In genomic region chr6:10310826-10311225, GRCh38 we compare ENCODE assay signal across 15 cellular contexts.
A peak's percentile ranks its signal among the peaks of the same experiment; 100 is the strongest.
DNase-seq lines count a peak whose midpoint lies in the region; ATAC-seq, FAIRE-seq and TF ChIP-seq lines count a peak whose summit lies in the region.
"Had no signal": no experiment of that assay in that cellular context is flagged by ENCODE, and none has a peak within 500 bp of the region (broad histone marks: within the 10 kb centered on the region; RNA-seq: fewer than 3 reads in every experiment).

No MANE protein-coding gene starts in this region.

- H2AFZ ChIP-seq in Loucy (ENCODE audit: low read length) (no peak overlapping the region), keratinocyte (ENCODE audit: control insufficient read depth, low read length) (peak overlapping the region; percentile 58)

- POLR2A ChIA-PET in Panc1 (lab: Charles Lee): no interaction called here

- H3K4me2 ChIP-seq in Loucy (ENCODE audit: low read depth, low read length, poor library complexity, severe bottlenecking) (peak overlapping the region; percentile 64), keratinocyte (ENCODE audit: control insufficient read depth, extremely low read depth, insufficient read depth, low read depth, low read length) (peak overlapping the region; percentile 57)

- H3F3A ChIP-seq in Loucy (ENCODE audit: low read depth): no peaks in the 10 kb centered on the region

- H3K9me1 ChIP-seq in keratinocyte (ENCODE audit: control insufficient read depth, extremely low read depth, insufficient read depth, low read length): no peaks in the 10 kb centered on the region

- no TSS peak for BruUV-seq in Panc1 (replicated peaks; lab: Mats Ljungman, UMichigan)

- H3K27ac ChIP-seq in Panc1 (ENCODE audit: low read length) (peak overlapping the region; percentile 68), keratinocyte (ENCODE audit: control insufficient read depth, insufficient read depth, low read length) (peak overlapping the region; percentile 73)
- H3K27ac ChIP-seq: right atrium auricular region had no signal

- peak overlapping the region; percentile 46 for H3K4me3 ChIP-seq in Loucy (ENCODE audit: low read length, poor library complexity, severe bottlenecking)
- peak overlapping the region in 1 of 2 experiments; percentile 22; a peak in 2 of 4 replicates for H3K4me3 ChIP-seq in Panc1 (ENCODE audit: low read depth in 2 of 2, low read length in 2 of 2)
- H3K4me3 ChIP-seq in keratinocyte (ENCODE audit: control insufficient read depth in 2 of 3, extremely low read depth in 1 of 3, insufficient read depth in 2 of 3, low read depth in 1 of 3, low read length in 3 of 3): peak overlapping the region in 2 of 3 experiments; percentile 3 to 48
- H3K4me3 ChIP-seq: right atrium auricular region had no signal

- H4K20me1 ChIP-seq in Loucy (ENCODE audit: insufficient read depth, low read length, poor library complexity, severe bottlenecking) (no peaks in the 10 kb centered on the region), keratinocyte (ENCODE audit: control insufficient read depth, extremely low read depth, insufficient read depth, low read length) (no peaks in the 10 kb centered on the region)

- H3K9ac ChIP-seq in Loucy (ENCODE audit: low read depth, low read length, poor library complexity, severe bottlenecking): no peak overlapping the region
- peak overlapping the region; percentile 8 for H3K9ac ChIP-seq in keratinocyte (ENCODE audit: control insufficient read depth, extremely low read depth, insufficient read depth, low read length)

- no peaks in the 10 kb centered on the region for H3K9me2 ChIP-seq in Loucy (replicated peaks; ENCODE audit: low read depth, low read length)

- ATAC-seq in Panc1: peak; percentile 54
- no peak for ATAC-seq in GM21447 (IDR thresholded peaks at IDR 0.05; ENCODE audit: unreplicated experiment)

- dilution Hi-C loops in keratinocyte (cut with MboI; ENCODE audit: extremely low pct_ligation_motif_present, low sequenced_read_pairs): no loop called here

- FAIRE-seq in keratinocyte (lab: Jason Lieb, UNC): peak; percentile 75
- FAIRE-seq: TTC549 had no signal

- no peaks in the 10 kb centered on the region for H3K27me3 ChIP-seq in Loucy (ENCODE audit: insufficient read depth, low read length, poor library complexity, severe bottlenecking)
- no peaks in the 10 kb centered on the region for H3K27me3 ChIP-seq in Panc1 (ENCODE audit: control insufficient read depth, insufficient read depth, low read length)
- H3K27me3 ChIP-seq in keratinocyte (ENCODE audit: control insufficient read depth, extremely low read depth, insufficient read depth, low read length): no peaks in the 10 kb centered on the region
- H3K27me3 ChIP-seq: right atrium auricular region had no signal

- in situ Hi-C loops in Caki2 (cut with HindIII; ENCODE audit: low pct_unique_long_range_greater_than_20kb, low sequenced_read_pairs) (no loop called here), Panc1 (cut with HindIII; ENCODE audit: low pct_unique_long_range_greater_than_20kb, low sequenced_read_pairs) (no loop called here)

- intact Hi-C loops in Panc1 (cut with micrococcal nuclease; ENCODE audit: unreplicated experiment): no loop called here

- no peak for TF ChIP-seq CTCF in Loucy (conservative IDR thresholded peaks at IDR 0.05; ENCODE audit: low read length)
- TF ChIP-seq CTCF in Panc1 (IDR thresholded peaks at IDR 0.05): no peak
- TF ChIP-seq CTCF in keratinocyte (optimal IDR thresholded peaks at IDR 0.05 in 1 of 3, IDR thresholded peaks at IDR 0.05 in 1 of 3, conservative IDR thresholded peaks at IDR 0.05 in 1 of 3; ENCODE audit: extremely low read depth in 1 of 3, insufficient read depth in 2 of 3, low read length in 3 of 3): no peak

- DNase-seq in Caki2 (ENCODE audit: low read depth) (peak; percentile 64), Panc1 (ENCODE audit: low read depth, low spot score) (no peak), keratinocyte (ENCODE audit: low read depth, low spot score) (peak; percentile 60), AG08396 (ENCODE audit: low spot score) (no peak), RPMI8226 (no peak)
- no peak for DNase-seq in activated CD8-positive, alpha-beta memory T cell treated with anti-CD3 and anti-CD28 coated beads, Interleukin-2, amount 50 U/mL, for 48 hours
- DNase-seq: activated T-cell treated with anti-CD3 and anti-CD28 coated beads, Interleukin-2, amount 50 U/mL, for 1 hour; Caco-2; dermis blood vessel endothelial cell; H7; NCI-H226 had no signal

- H3K4me1 ChIP-seq in Loucy (ENCODE audit: insufficient read depth, low read length, poor library complexity, severe bottlenecking) (no peaks in the 10 kb centered on the region), Panc1 (ENCODE audit: control insufficient read depth, insufficient read depth, low read length) (peaks cover 47% of the 10 kb centered on the region), keratinocyte (ENCODE audit: control insufficient read depth, extremely low read depth, insufficient read depth, low read length) (peaks cover 43% of the 10 kb centered on the region)
- H3K4me1 ChIP-seq: Caco-2, right atrium auricular region had no signal

- H3K36me3 ChIP-seq in Loucy (ENCODE audit: insufficient read depth, low read length) (no peaks in the 10 kb centered on the region), Panc1 (ENCODE audit: control insufficient read depth, insufficient read depth, low read length) (no peaks in the 10 kb centered on the region), keratinocyte (ENCODE audit: control insufficient read depth in 2 of 2, extremely low read depth in 1 of 2, insufficient read depth in 2 of 2, low read length in 2 of 2) (no peaks in the 10 kb centered on the region)
- H3K36me3 ChIP-seq: right atrium auricular region had no signal

- H3K9me3 ChIP-seq in Loucy (ENCODE audit: insufficient read depth, low read depth, low read length) (no peaks in the 10 kb centered on the region), Panc1 (ENCODE audit: control insufficient read depth, insufficient read depth, low read depth, low read length) (no peaks in the 10 kb centered on the region), keratinocyte (ENCODE audit: control insufficient read depth, low read depth, low read length) (no peaks in the 10 kb centered on the region)
- H3K9me3 ChIP-seq: Caco-2, right atrium auricular region had no signal

- no peaks in the 10 kb centered on the region for H3K79me2 ChIP-seq in Loucy (ENCODE audit: insufficient read depth, low read length)
- no peaks in the 10 kb centered on the region for H3K79me2 ChIP-seq in keratinocyte (ENCODE audit: control insufficient read depth, insufficient read depth, low read length)

- CTCF ChIA-PET in Panc1 (lab: Charles Lee): no interaction called here

Comparison
In these comparisons a context has a peak if more than half of its experiments do, and no peak if none do; other contexts are left out.
1. DNase-seq: peak in Caki2 (single experiment) and keratinocyte (single experiment); none in Panc1 (single experiment), AG08396 (single experiment), RPMI8226 (single experiment) and activated CD8-positive, alpha-beta memory T cell treated with anti-CD3 and anti-CD28 coated beads, Interleukin-2, amount 50 U/mL, for 48 hours (single experiment).